In the genomic region with DNA sequence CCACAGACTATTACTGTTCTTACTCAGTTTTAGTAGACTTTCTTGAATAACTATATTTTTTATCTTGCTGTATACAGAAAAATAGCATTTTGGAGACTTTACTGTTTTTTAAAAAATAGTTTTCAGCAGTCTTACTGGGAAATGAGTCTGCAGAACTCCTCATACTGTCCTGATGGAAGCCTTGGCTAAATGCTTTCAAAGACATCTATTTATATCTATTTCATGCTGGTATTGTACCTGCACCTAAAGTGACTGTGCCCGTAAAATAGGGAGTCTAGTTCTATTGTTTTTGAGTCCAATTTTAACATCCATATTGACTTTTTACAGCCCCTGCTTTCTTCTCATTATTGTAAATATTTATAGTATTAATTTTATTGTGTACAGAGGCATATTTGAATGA, we compare ENCODE assay signal across 25 cellular contexts.
"Had no signal": no experiment of that assay in that cellular context is flagged by ENCODE, and none has a peak within 500 bp of the region (broad histone marks: within the 10 kb centered on the region; RNA-seq: fewer than 3 reads in every experiment).

No MANE protein-coding gene starts in this region.

- H3K36me3 ChIP-seq: esophagus muscularis mucosa, gastroesophageal sphincter, heart left ventricle, neural progenitor cell, sigmoid colon, stomach, thyroid gland, vagina had no signal

- H3K4me1 ChIP-seq: gastroesophageal sphincter, neural progenitor cell, parathyroid adenoma, sigmoid colon, stomach, thyroid gland, vagina had no signal

- FAIRE-seq: colon, islet of Langerhans had no signal

- H3K27me3 ChIP-seq: dorsolateral prefrontal cortex, esophagus muscularis mucosa, gastroesophageal sphincter, heart left ventricle, neural progenitor cell, sigmoid colon, stomach, thyroid gland, vagina had no signal

- H3K4me3 ChIP-seq: dorsolateral prefrontal cortex, esophagus muscularis mucosa, gastroesophageal sphincter, heart left ventricle, lung, mucosa of descending colon, neural progenitor cell, sigmoid colon, stomach, thyroid gland, vagina had no signal

- DNase-seq: dorsolateral prefrontal cortex; effector CD4-positive, alpha-beta T cell; heart left ventricle; hippocampal formation; left colon; mesenchymal stem cell; mucosa of descending colon; naive thymus-derived CD4-positive, alpha-beta T cell; sigmoid colon; stimulated activated CD4-positive, alpha-beta T cell treated with anti-CD3 and anti-CD28 coated beads, Interleukin-2, amount 100 ng/mL, for 24 hours; stimulated activated CD4-positive, alpha-beta T cell treated with anti-CD3 and anti-CD28 coated beads, Interleukin-4, amount 100 ng/mL, for 24 hours; stimulated activated naive CD4-positive, alpha-beta T cell treated with Interleukin-2 at 50 U/mL for 16 hours; stomach; thyroid gland; trophoblast cell had no signal

- ATAC-seq: gastroesophageal sphincter; left colon; mucosa of descending colon; naive thymus-derived CD4-positive, alpha-beta T cell; stimulated activated effector memory CD8-positive, alpha-beta T cell treated with anti-CD3 and anti-CD28 coated beads, Interleukin-12 subunit alpha, Interleukin-12 subunit beta, amount 100 ng/mL, for 72 hours had no signal

- H3K27ac ChIP-seq: dorsolateral prefrontal cortex, esophagus muscularis mucosa, foreskin keratinocyte, gastroesophageal sphincter, neural progenitor cell, parathyroid adenoma, sigmoid colon, stomach, thyroid gland, vagina had no signal

- H3K9me3 ChIP-seq: esophagus muscularis mucosa, gastroesophageal sphincter, mucosa of descending colon, sigmoid colon, thyroid gland, vagina had no signal
